19 cellular contexts compared by ENCODE assay signal in genomic region chr1:64031191-64031590, GRCh38.
DNase-seq lines count a peak whose midpoint lies in the region; ATAC-seq and TF ChIP-seq lines count a peak whose summit lies in the region.
"Had no signal": no experiment of that assay in that cellular context is flagged by ENCODE, and none has a peak within 500 bp of the region (broad histone marks: within the 10 kb centered on the region; RNA-seq: fewer than 3 reads in every experiment).

No MANE protein-coding gene starts in this region.

- H3K27me3 ChIP-seq in SK-N-SH (ENCODE audit: insufficient read depth) (no peaks in the 10 kb centered on the region), tibial artery (no peaks in the 10 kb centered on the region), adrenal gland (no peaks in the 10 kb centered on the region)
- H3K27me3 ChIP-seq: MG63 had no signal

- H3K27ac ChIP-seq in SK-N-SH (ENCODE audit: low read depth in 2 of 2, low read length in 1 of 2) (0 out of 4 replicates have a peak overlapping the region, but pooled peaks of 1 of the 2 experiments have one; percentile 3), tibial artery (no peak overlapping the region), adrenal gland (no peak overlapping the region)
- H3K27ac ChIP-seq: 22Rv1 had no signal

- H3K4me2 ChIP-seq in SK-N-SH = no peak overlapping the region

- CTCF ChIA-PET in SK-N-SH (lab: Yijun Ruan, JAX) = interaction anchor here (1.6 kb wide), 1 partner anchor 13 kb away, joined by 3 read pairs; no protein-coding TSS in a partner anchor

- ATAC-seq in SK-N-SH treated with all-trans-retinoic acid at 6 μM for 48 hours = no peak
- ATAC-seq in GM19463 (IDR thresholded peaks at IDR 0.05; ENCODE audit: unreplicated experiment) = no peak
- ATAC-seq: CD8-positive, alpha-beta T cell had no signal

- TF ChIP-seq RAD21 in SK-N-SH (IDR thresholded peaks at IDR 0.05; ENCODE audit: low read length) = no peak

- no peak for TF ChIP-seq EP300 in SK-N-SH (IDR thresholded peaks at IDR 0.05; ENCODE audit: borderline replicate concordance in 1 of 2, low read depth in 1 of 2, low read length in 1 of 2)

- no peaks in the 10 kb centered on the region for H4K20me1 ChIP-seq in SK-N-SH (ENCODE audit: insufficient read depth)

- no peaks in the 10 kb centered on the region for H3K36me3 ChIP-seq in SK-N-SH (replicated peaks in 1 of 2; ENCODE audit: control insufficient read depth in 1 of 2, insufficient read depth in 2 of 2, low read length in 1 of 2)
- no peaks in the 10 kb centered on the region for H3K36me3 ChIP-seq in tibial artery
- H3K36me3 ChIP-seq in adrenal gland (replicated peaks in 1 of 2) = no peaks in the 10 kb centered on the region
- H3K36me3 ChIP-seq: MG63 had no signal

- TF ChIP-seq CTCF in SK-N-SH (IDR thresholded peaks at IDR 0.05) (no peak), tibial artery (IDR thresholded peaks at IDR 0.05) (no peak), adrenal gland (IDR thresholded peaks at IDR 0.05) (no peak)

- no peaks in the 10 kb centered on the region; a peak in 1 of 4 replicates for H3K4me1 ChIP-seq in SK-N-SH (ENCODE audit: control insufficient read depth in 1 of 2, insufficient read depth in 2 of 2, low read depth in 1 of 2, low read length in 1 of 2)
- peaks cover 0 to 51% (median 23%) of the 10 kb centered on the region in 4 donors for H3K4me1 ChIP-seq in tibial artery
- no peaks in the 10 kb centered on the region for H3K4me1 ChIP-seq in adrenal gland (replicated peaks in 1 of 2)

- WGBS in SK-N-SH (ENCODE audit: low lambda C conversion rate) = 73% methylated on average over 1 of the region's 1 CpG
- WGBS in adrenal gland, 4 donors = 53 to 83% (median 71%) methylated on average over 1 of the region's 1 CpG

- no peak for TF ChIP-seq POLR2A in adrenal gland (IDR thresholded peaks at IDR 0.05)

- no peak overlapping the region for H3K9ac ChIP-seq in SK-N-SH

- H3F3A ChIP-seq in SK-N-SH (replicated peaks; ENCODE audit: insufficient read depth) = no peaks in the 10 kb centered on the region

- DNase-seq in SK-N-SH = no peak
- peak; percentile 62 for DNase-seq in astrocyte of the hippocampus (ENCODE audit: low read depth, low spot score)
- DNase-seq in iris pigment epithelial cell (ENCODE audit: low read depth) = peak; percentile 85
- no peak for DNase-seq in tibial artery
- no peak for DNase-seq in T-helper 2 cell
- no peak for DNase-seq in adrenal gland
- DNase-seq: CD8-positive, alpha-beta T cell; DMS79; GOT3; KG1; MG63; NCI-H1105; NCI-H187; NCI-H446 treated with DMSO at 0.1 percent for 48 hours; NK-92 treated with Interleukin-12 subunit alpha and Interleukin-12 subunit beta, amount 100 ng/mL, for 24 hours; SIG-M5 had no signal

- intact Hi-C loops in tibial artery (cut with DNase I; ENCODE audit: low total_unique reads) (no loop called here), adrenal gland (cut with DNase I) (no loop called here)

- no peaks in the 10 kb centered on the region for H3K79me2 ChIP-seq in SK-N-SH (ENCODE audit: insufficient read depth)

- H3K4me3 ChIP-seq in SK-N-SH (ENCODE audit: low read depth in 2 of 2, low read length in 1 of 2) (no peak overlapping the region), tibial artery (no peak overlapping the region), adrenal gland (no peak overlapping the region)
- H3K4me3 ChIP-seq: MG63 had no signal

- H2AFZ ChIP-seq in SK-N-SH (ENCODE audit: low read depth) = no peak overlapping the region

- H3K9me2 ChIP-seq in SK-N-SH = no peaks in the 10 kb centered on the region

- POLR2A ChIA-PET in SK-N-SH (lab: Yijun Ruan, JAX) = no interaction called here

- H3K9me3 ChIP-seq in SK-N-SH (no peaks in the 10 kb centered on the region), tibial artery (no peaks in the 10 kb centered on the region), adrenal gland (replicated peaks in 1 of 3) (no peaks in the 10 kb centered on the region)

TF ChIP-seq in SK-N-SH treated with all-trans-retinoic acid at 6 μM for 48 hours, 23 proteins besides CTCF, POLR2A, EP300 and RAD21:
- TF ChIP-seq ISL1 (CRISPR knock-in tag; IDR thresholded peaks at IDR 0.05) (peak; percentile 23; the same call in 1 of the 2 replicates), TOX (CRISPR knock-in tag; IDR thresholded peaks at IDR 0.05; ENCODE audit: borderline replicate concordance) (no peak), POU6F1 (CRISPR knock-in tag; IDR thresholded peaks at IDR 0.05; ENCODE audit: borderline replicate concordance, low read depth) (no peak)

TF ChIP-seq in SK-N-SH, 30 proteins besides CTCF, POLR2A, EP300 and RAD21:
- TF ChIP-seq MAX (IDR thresholded peaks at IDR 0.05; ENCODE audit: low read depth) (no peak), MEF2A (IDR thresholded peaks at IDR 0.05; ENCODE audit: borderline replicate concordance, low read depth) (no peak), RXRA (IDR thresholded peaks at IDR 0.05; ENCODE audit: borderline replicate concordance, low read depth) (no peak), TCF12 (IDR thresholded peaks at IDR 0.05) (no peak), GABPA (IDR thresholded peaks at IDR 0.05; ENCODE audit: low read depth) (no peak), RCOR1 (IDR thresholded peaks at IDR 0.05; ENCODE audit: low read length) (no peak)
- TF ChIP-seq, protein P1, sequence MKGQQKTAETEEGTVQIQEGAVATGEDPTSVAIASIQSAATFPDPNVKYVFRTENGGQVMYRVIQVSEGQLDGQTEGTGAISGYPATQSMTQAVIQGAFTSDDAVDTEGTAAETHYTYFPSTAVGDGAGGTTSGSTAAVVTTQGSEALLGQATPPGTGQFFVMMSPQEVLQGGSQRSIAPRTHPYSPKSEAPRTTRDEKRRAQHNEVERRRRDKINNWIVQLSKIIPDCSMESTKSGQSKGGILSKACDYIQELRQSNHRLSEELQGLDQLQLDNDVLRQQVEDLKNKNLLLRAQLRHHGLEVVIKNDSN (IDR thresholded peaks at IDR 0.05; ENCODE audit: borderline replicate concordance, low read depth) = no peak
- TF ChIP-seq, protein P2, sequence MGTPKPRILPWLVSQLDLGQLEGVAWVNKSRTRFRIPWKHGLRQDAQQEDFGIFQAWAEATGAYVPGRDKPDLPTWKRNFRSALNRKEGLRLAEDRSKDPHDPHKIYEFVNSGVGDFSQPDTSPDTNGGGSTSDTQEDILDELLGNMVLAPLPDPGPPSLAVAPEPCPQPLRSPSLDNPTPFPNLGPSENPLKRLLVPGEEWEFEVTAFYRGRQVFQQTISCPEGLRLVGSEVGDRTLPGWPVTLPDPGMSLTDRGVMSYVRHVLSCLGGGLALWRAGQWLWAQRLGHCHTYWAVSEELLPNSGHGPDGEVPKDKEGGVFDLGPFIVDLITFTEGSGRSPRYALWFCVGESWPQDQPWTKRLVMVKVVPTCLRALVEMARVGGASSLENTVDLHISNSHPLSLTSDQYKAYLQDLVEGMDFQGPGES (IDR thresholded peaks at IDR 0.05; ENCODE audit: low read depth, low read length) = no peak

Comparison
In these comparisons a context has a peak if more than half of its experiments do, and no peak if none do; other contexts are left out.
1. DNase-seq: peak in astrocyte of the hippocampus (single experiment) and iris pigment epithelial cell (single experiment); none in SK-N-SH (single experiment), tibial artery (0 of 2), T-helper 2 cell (0 of 5) and adrenal gland (0 of 7).